In genomic region chr9:129141066-129142041, GRCh38 we compare ENCODE assay signal across 8 cellular contexts. TPM values are rescaled to one million over a fixed set of nuclear protein-coding genes. Genes with fewer than 3 reads are reported as not detected.
A peak's percentile ranks its signal among the peaks of the same experiment; 100 is the strongest.
DNase-seq lines count a peak whose midpoint lies in the region; TF ChIP-seq lines count a peak whose summit lies in the region.

No MANE protein-coding gene starts in this region.

- peak overlapping the region; percentile 54 for H3K4me3 Mint-ChIP-seq in activated CD4-positive, alpha-beta memory T cell treated with anti-CD3 and anti-CD28 coated beads, Interleukin-2, amount 10 ng/mL, durations not matched to agents 7 days and 5 days
- H3K4me3 Mint-ChIP-seq in neural crest cell = peak overlapping the region; percentile 73

- CTCF ChIA-PET in activated CD4-positive, alpha-beta memory T cell treated with anti-CD3 and anti-CD28 coated beads, Interleukin-2, amount 10 ng/mL, durations not matched to agents 7 days and 5 days (lab: Charles Lee) = interaction anchor here (0.5 to 9.4 kb wide), 12 partner anchors 8 to 570 kb away, joined by 3 to 112 read pairs (median 12); partner anchors contain the start of genes IER5L and NTMT1

- peaks cover 31% of the 10 kb centered on the region for H3K36me3 Mint-ChIP-seq in activated CD4-positive, alpha-beta memory T cell treated with anti-CD3 and anti-CD28 coated beads, Interleukin-2, amount 10 ng/mL, durations not matched to agents 7 days and 5 days (ENCODE audit: low read depth)
- peaks cover 5% of the 10 kb centered on the region for H3K36me3 Mint-ChIP-seq in neural crest cell (ENCODE audit: low read depth)

- H3K27ac Mint-ChIP-seq in activated CD4-positive, alpha-beta memory T cell treated with anti-CD3 and anti-CD28 coated beads, Interleukin-2, amount 10 ng/mL, durations not matched to agents 7 days and 5 days = peak overlapping the region; percentile 96
- H3K27ac Mint-ChIP-seq in neural crest cell (ENCODE audit: unreplicated experiment) = peak overlapping the region; percentile 99

- DNase-seq in GM10266 (ENCODE audit: extremely low spot score) (peak; percentile 58), HS-27A (ENCODE audit: low read depth) (peak; percentile 68), fibroblast of the conjunctiva (ENCODE audit: low read depth) (peak; percentile 44), neural crest cell (ENCODE audit: low read depth, low spot score) (no peak), DMS 273 (lab: John Stamatoyannopoulos, UW; ENCODE audit: unreplicated experiment) (no peak), NCI-H446 treated with DMSO at 0.1 percent for 48 hours (lab: John Stamatoyannopoulos, UW) (no peak)
- DNase-seq in activated CD4-positive, alpha-beta memory T cell treated with anti-CD3 and anti-CD28 coated beads, Interleukin-2, amount 10 ng/mL, durations not matched to agents 7 days and 5 days = peak; percentile 33
- DNase-seq in stimulated activated CD4-positive, alpha-beta T cell treated with anti-CD3 and anti-CD28 coated beads, Interleukin-12 subunit alpha, Interleukin-12 subunit beta, amount 100 ng/mL, for 4 hours = no peak

- no peak for TF ChIP-seq CTCF in GM10266 (IDR thresholded peaks at IDR 0.05; ENCODE audit: control insufficient read depth, insufficient read depth, low read depth, missing control alignments)
- TF ChIP-seq CTCF in neural crest cell (conservative IDR thresholded peaks at IDR 0.05) = no peak

- H3K4me1 Mint-ChIP-seq in activated CD4-positive, alpha-beta memory T cell treated with anti-CD3 and anti-CD28 coated beads, Interleukin-2, amount 10 ng/mL, durations not matched to agents 7 days and 5 days = peaks cover 38% of the 10 kb centered on the region
- peaks cover 78% of the 10 kb centered on the region for H3K4me1 Mint-ChIP-seq in neural crest cell

- POLR2A ChIA-PET in activated CD4-positive, alpha-beta memory T cell treated with anti-CD3 and anti-CD28 coated beads, Interleukin-2, amount 10 ng/mL, durations not matched to agents 7 days and 5 days (lab: Charles Lee) = interaction anchor here (0.9 to 3.0 kb wide), 12 partner anchors 8 to 663 kb away, joined by 3 to 24 read pairs (median 7); partner anchors contain the start of genes IER5L, NTMT1 and PTPA

- H3K9me3 Mint-ChIP-seq in activated CD4-positive, alpha-beta memory T cell treated with anti-CD3 and anti-CD28 coated beads, Interleukin-2, amount 10 ng/mL, durations not matched to agents 7 days and 5 days = no peaks in the 10 kb centered on the region
- H3K9me3 Mint-ChIP-seq in neural crest cell = no peaks in the 10 kb centered on the region

- H3K27me3 Mint-ChIP-seq in activated CD4-positive, alpha-beta memory T cell treated with anti-CD3 and anti-CD28 coated beads, Interleukin-2, amount 10 ng/mL, durations not matched to agents 7 days and 5 days = no peaks in the 10 kb centered on the region
- peaks cover 4% of the 10 kb centered on the region for H3K27me3 Mint-ChIP-seq in neural crest cell (ENCODE audit: low read depth)

RNA-seq across cellular contexts. Expression of gene PTPA, which starts 30.1 kb away (rescaled TPM):
- total RNA-seq in activated CD4-positive, alpha-beta memory T cell treated with anti-CD3 and anti-CD28 coated beads, Interleukin-2, amount 10 ng/mL, durations not matched to agents 7 days and 5 days = 10 to 100 TPM; 88.3 to 97.7 TPM
- 136 and 144 TPM in 2 replicates for total RNA-seq in neural crest cell

RNA-seq across cellular contexts. Expression of gene CRAT, which starts 30.8 kb away (rescaled TPM):
- total RNA-seq in activated CD4-positive, alpha-beta memory T cell treated with anti-CD3 and anti-CD28 coated beads, Interleukin-2, amount 10 ng/mL, durations not matched to agents 7 days and 5 days = 10 to 100 TPM; 17.3 to 18.2 TPM
- 24.9 and 26.0 TPM in 2 replicates for total RNA-seq in neural crest cell

RNA-seq across cellular contexts. Expression of gene IER5L, which starts 36.7 kb away (rescaled TPM):
- 1 to 10 TPM; 2.4 to 3.0 TPM for total RNA-seq in activated CD4-positive, alpha-beta memory T cell treated with anti-CD3 and anti-CD28 coated beads, Interleukin-2, amount 10 ng/mL, durations not matched to agents 7 days and 5 days
- 19.1 and 19.9 TPM in 2 replicates for total RNA-seq in neural crest cell

Comparison
In these comparisons a context has a peak if more than half of its experiments do, and no peak if none do; other contexts are left out.
1. DNase-seq: peak in GM10266 (single experiment), HS-27A (single experiment), activated CD4-positive, alpha-beta memory T cell treated with anti-CD3 and anti-CD28 coated beads, Interleukin-2, amount 10 ng/mL, durations not matched to agents 7 days and 5 days (single experiment) and fibroblast of the conjunctiva (single experiment); none in neural crest cell (single experiment), DMS 273 (single experiment), NCI-H446 treated with DMSO at 0.1 percent for 48 hours (single experiment) and stimulated activated CD4-positive, alpha-beta T cell treated with anti-CD3 and anti-CD28 coated beads, Interleukin-12 subunit alpha, Interleukin-12 subunit beta, amount 100 ng/mL, for 4 hours (single experiment).